Comparison of ENCODE assay signal across 24 cellular contexts in genomic region chr3:52405066-52405465, GRCh38. TPM values are rescaled to one million over a fixed set of nuclear protein-coding genes. Genes with fewer than 3 reads are reported as not detected.
DNase-seq lines count a peak whose midpoint lies in the region; ATAC-seq and TF ChIP-seq lines count a peak whose summit lies in the region.
"Had no signal": no experiment of that assay in that cellular context is flagged by ENCODE, and none has a peak within 500 bp of the region (broad histone marks: within the 10 kb centered on the region; RNA-seq: fewer than 3 reads in every experiment).

No MANE protein-coding gene starts in this region.

- no peaks in the 10 kb centered on the region for H3K9me3 Mint-ChIP-seq in stimulated activated memory B cell treated with anti-CD40 and anti-IgM and Interleukin-4, amounts not matched to agents 10 μg/mL and 1 μg/mL and 100 μg/mL, for 72 hours
- H3K9me3 Mint-ChIP-seq: CD4-positive, CD25-positive, alpha-beta regulatory T cell; endodermal cell; H9 had no signal

- no peak overlapping the region for H3K27ac Mint-ChIP-seq in stimulated activated memory B cell treated with anti-CD40 and anti-IgM and Interleukin-4, amounts not matched to agents 10 μg/mL and 1 μg/mL and 100 μg/mL, for 72 hours
- H3K27ac Mint-ChIP-seq: endodermal cell, H9 had no signal

- H3K27ac ChIP-seq in heart right ventricle (no peak overlapping the region), epithelial cell of prostate (peak overlapping the region; percentile 98), upper lobe of right lung (no peak overlapping the region)
- H3K27ac ChIP-seq: KMS-11, SJSA1, stomach had no signal

- H3K9me3 ChIP-seq in heart right ventricle (no peaks in the 10 kb centered on the region), mucosa of descending colon (no peaks in the 10 kb centered on the region), upper lobe of right lung (no peaks in the 10 kb centered on the region)
- H3K9me3 ChIP-seq: SJSA1, stomach, transverse colon had no signal

- H3K36me3 Mint-ChIP-seq in stimulated activated memory B cell treated with anti-CD40 and anti-IgM and Interleukin-4, amounts not matched to agents 10 μg/mL and 1 μg/mL and 100 μg/mL, for 72 hours: peaks cover 70% of the 10 kb centered on the region

- H3K27me3 ChIP-seq in heart right ventricle (no peaks in the 10 kb centered on the region), upper lobe of right lung (no peaks in the 10 kb centered on the region)
- H3K27me3 ChIP-seq: SJSA1, stomach, transverse colon had no signal

- H3K4me1 Mint-ChIP-seq in stimulated activated memory B cell treated with anti-CD40 and anti-IgM and Interleukin-4, amounts not matched to agents 10 μg/mL and 1 μg/mL and 100 μg/mL, for 72 hours: peaks cover 21% of the 10 kb centered on the region

- peaks cover 0 to 26% (median 20%) of the 10 kb centered on the region in 9 donors for H3K4me1 ChIP-seq in heart right ventricle
- H3K4me1 ChIP-seq in mucosa of descending colon (ENCODE audit: low read depth): peaks cover 36% of the 10 kb centered on the region
- peaks cover 18% of the 10 kb centered on the region for H3K4me1 ChIP-seq in upper lobe of right lung

- H3K36me3 ChIP-seq in heart right ventricle (peaks cover 0 to 87% (median 50%) of the 10 kb centered on the region in 9 donors), mucosa of descending colon (ENCODE audit: low read depth) (peaks cover 18% of the 10 kb centered on the region), upper lobe of right lung (peaks cover 80% of the 10 kb centered on the region)

- intact Hi-C loops in Right ventricle myocardium superior (cut with DNase I): no loop called here
- intact Hi-C loops in heart right ventricle (cut with DNase I): no loop called here
- intact Hi-C loops in mucosa of descending colon (cut with DNase I, micrococcal nuclease): no loop called here
- intact Hi-C loops in upper lobe of right lung (cut with DNase I): no loop called here

- TF ChIP-seq CTCF in heart right ventricle (IDR thresholded peaks at IDR 0.05): no peak
- no peak for TF ChIP-seq CTCF in mucosa of descending colon (IDR thresholded peaks at IDR 0.05)
- no peak for TF ChIP-seq CTCF in upper lobe of right lung (IDR thresholded peaks at IDR 0.05)

- H3K27me3 Mint-ChIP-seq in stimulated activated memory B cell treated with anti-CD40 and anti-IgM and Interleukin-4, amounts not matched to agents 10 μg/mL and 1 μg/mL and 100 μg/mL, for 72 hours: no peaks in the 10 kb centered on the region
- H3K27me3 Mint-ChIP-seq: CD4-positive, CD25-positive, alpha-beta regulatory T cell had no signal

- no peak overlapping the region for H3K4me3 Mint-ChIP-seq in stimulated activated memory B cell treated with anti-CD40 and anti-IgM and Interleukin-4, amounts not matched to agents 10 μg/mL and 1 μg/mL and 100 μg/mL, for 72 hours
- H3K4me3 Mint-ChIP-seq: endodermal cell, H9 had no signal

- 93 to 96% methylated on average over 6 of the region's 6 CpGs for WGBS in heart right ventricle, 2 donors

- DNase-seq in Right ventricle myocardium superior (peak; percentile 22), heart right ventricle (no peak), epithelial cell of prostate (ENCODE audit: low read depth, low spot score) (no peak), mucosa of descending colon (peak in 2 of 3 donors; percentile 26 to 41), upper lobe of right lung (peak; percentile 59), C1 segment of cervical spinal cord (lab: John Stamatoyannopoulos, UW) (no peak)
- DNase-seq: activated CD4-positive, alpha-beta T cell treated with anti-CD3 and anti-CD28 coated beads, Interleukin-2, amount 50 U/mL, for 1 hour; activated CD8-positive, alpha-beta memory T cell treated with anti-CD3 and anti-CD28 coated beads, Interleukin-2, amount 50 U/mL, for 4 hours; activated naive CD4-positive, alpha-beta T cell treated with Interleukin-2 at 50 U/mL for 16 hours; CD4-positive, CD25-positive, alpha-beta regulatory T cell; cortex of kidney; endodermal cell; glutamatergic neuron; H9; mesenchymal stem cell; NCI-H146; NK-92 treated with Interleukin-12 subunit alpha and Interleukin-12 subunit beta, amount 100 ng/mL, for 24 hours; occipital lobe; retina; stomach; transverse colon had no signal

- ATAC-seq in Right ventricle myocardium superior (ENCODE audit: poor library complexity) (no peak), heart right ventricle (no peak), mucosa of descending colon (no peak), upper lobe of right lung (no peak)
- no peak for ATAC-seq in stimulated activated memory B cell treated with anti-CD40 and anti-IgM and Interleukin-4, amounts not matched to agents 10 μg/mL and 1 μg/mL and 100 μg/mL, for 72 hours

- H3K4me3 ChIP-seq in heart right ventricle: no peak overlapping the region
- no peak overlapping the region for H3K4me3 ChIP-seq in mucosa of descending colon
- no peak overlapping the region for H3K4me3 ChIP-seq in upper lobe of right lung
- H3K4me3 ChIP-seq: SJSA1, stomach, transverse colon had no signal

RNA-seq across cellular contexts. Expression of gene BAP1, which starts 4.7 kb away (rescaled TPM):
- 46.2 TPM for total RNA-seq in Right ventricle myocardium superior
- 10 to 100 TPM; 37.1 to 58.2 (median 46.1) TPM for total RNA-seq in heart right ventricle
- polyA plus RNA-seq in heart right ventricle: 10 to 100 TPM; 50.6 to 51.6 TPM
- 10 to 100 TPM; 69.3 to 87.0 (median 84.1) TPM for total RNA-seq in mucosa of descending colon
- total RNA-seq in upper lobe of right lung: 71.4 TPM

RNA-seq across cellular contexts. Expression of gene PHF7, which starts 5.4 kb away (rescaled TPM):
- 16.8 TPM for total RNA-seq in Right ventricle myocardium superior
- total RNA-seq in heart right ventricle: 10 to 100 TPM; 11.5 to 26.3 (median 22.4) TPM
- 1 to 10 TPM; 1.9 to 6.0 TPM for polyA plus RNA-seq in heart right ventricle
- 10 to 100 TPM; 13.9 to 24.7 (median 17.6) TPM for total RNA-seq in mucosa of descending colon
- 6.8 TPM for total RNA-seq in upper lobe of right lung

RNA-seq across cellular contexts. Expression of gene SEMA3G, which starts 39.8 kb away (rescaled TPM):
- total RNA-seq in Right ventricle myocardium superior: 10.4 TPM
- total RNA-seq in heart right ventricle: 10 to 100 TPM in 9 of 10 donors, 1 to 10 TPM in 1; 8.3 to 17.8 (median 16.2) TPM
- 10 to 100 TPM; 12.1 to 13.1 TPM for polyA plus RNA-seq in heart right ventricle
- total RNA-seq in mucosa of descending colon: 10 to 100 TPM in 1 of 3 donors, 1 to 10 TPM in 2; 2.7 to 10.2 (median 3.1) TPM
- 27.6 TPM for total RNA-seq in upper lobe of right lung

RNA-seq across cellular contexts. Expression of gene TNNC1, which starts 48.8 kb away (rescaled TPM):
- total RNA-seq in Right ventricle myocardium superior (7,948 TPM), heart right ventricle (1,000 to 10,000 TPM; 6,035 to 9,296 (median 8,226) TPM), mucosa of descending colon (1 to 10 TPM in 2 of 3 donors, under 1 TPM in 1; 0.60 to 6.3 (median 2.5) TPM), upper lobe of right lung (88.9 TPM)
- over 10,000 TPM in 1 of 2 donors, 1,000 to 10,000 TPM in 1; 9,937 to 18,066 TPM for polyA plus RNA-seq in heart right ventricle
- total RNA-seq: occipital lobe had no signal

RNA-seq across cellular contexts. Expression of gene NISCH, which starts 50.3 kb away (rescaled TPM):
- 46.0 TPM for total RNA-seq in Right ventricle myocardium superior
- total RNA-seq in heart right ventricle: 10 to 100 TPM; 35.3 to 56.3 (median 41.9) TPM
- polyA plus RNA-seq in heart right ventricle: 10 to 100 TPM; 24.0 to 53.6 TPM
- 10 to 100 TPM; 57.6 to 91.0 (median 72.1) TPM for total RNA-seq in mucosa of descending colon
- 94.6 TPM for total RNA-seq in upper lobe of right lung

Comparison
In these comparisons a context has a peak if more than half of its experiments do, and no peak if none do; other contexts are left out.
1. DNase-seq: peak in Right ventricle myocardium superior (single experiment), mucosa of descending colon (2 of 3) and upper lobe of right lung (single experiment); none in heart right ventricle (0 of 2), epithelial cell of prostate (single experiment) and C1 segment of cervical spinal cord (0 of 14).